Comparison of ENCODE assay signal across 28 cellular contexts in genomic region chr16:35735403-35736251, GRCh38.
"Had no signal": no experiment of that assay in that cellular context is flagged by ENCODE, and none has a peak within 500 bp of the region (broad histone marks: within the 10 kb centered on the region; RNA-seq: fewer than 3 reads in every experiment).

No MANE protein-coding gene starts in this region.

- H3K27me3 Mint-ChIP-seq: activated CD8-positive, alpha-beta memory T cell treated with anti-CD3 and anti-CD28 coated beads, Interleukin-2, amount 10 ng/mL, durations not matched to agents 7 days and 5 days; activated naive CD8-positive, alpha-beta T cell; brain had no signal

- H3K27ac Mint-ChIP-seq: activated CD8-positive, alpha-beta memory T cell treated with anti-CD3 and anti-CD28 coated beads, Interleukin-2, amount 10 ng/mL, durations not matched to agents 7 days and 5 days; activated CD8-positive, alpha-beta T cell treated with anti-CD3 and anti-CD28 coated beads, Interleukin-2, amount 10 ng/mL, durations not matched to agents 7 days and 5 days; activated naive CD8-positive, alpha-beta T cell; brain had no signal

- ATAC-seq: activated CD4-positive, CD25-positive, alpha-beta regulatory T cell treated with anti-CD3 and anti-CD28 coated beads, Interleukin-2, amount 50 U/mL, for 24 hours; activated CD8-positive, alpha-beta memory T cell treated with anti-CD3 and anti-CD28 coated beads, Interleukin-2, amount 10 ng/mL, durations not matched to agents 7 days and 5 days; activated CD8-positive, alpha-beta T cell treated with anti-CD3 and anti-CD28 coated beads, Interleukin-2, amount 10 ng/mL, durations not matched to agents 7 days and 5 days; activated T-cell treated with anti-CD3 and anti-CD28 coated beads, Interleukin-2, amount 50 U/mL, for 4 hours; Panc1; SK-N-SH treated with all-trans-retinoic acid at 6 μM for 48 hours had no signal

- H3K4me2 ChIP-seq: KMS-11 had no signal

- H3K36me3 Mint-ChIP-seq: activated CD8-positive, alpha-beta memory T cell treated with anti-CD3 and anti-CD28 coated beads, Interleukin-2, amount 10 ng/mL, durations not matched to agents 7 days and 5 days; activated naive CD8-positive, alpha-beta T cell; brain had no signal

- H3K27me3 ChIP-seq: SJSA1 had no signal

- H3K4me3 ChIP-seq: SJSA1 had no signal

- H3K4me1 ChIP-seq: SJSA1 had no signal

- H3K4me1 Mint-ChIP-seq: activated CD8-positive, alpha-beta memory T cell treated with anti-CD3 and anti-CD28 coated beads, Interleukin-2, amount 10 ng/mL, durations not matched to agents 7 days and 5 days; brain had no signal

- H3K4me3 Mint-ChIP-seq: activated CD8-positive, alpha-beta memory T cell treated with anti-CD3 and anti-CD28 coated beads, Interleukin-2, amount 10 ng/mL, durations not matched to agents 7 days and 5 days; activated CD8-positive, alpha-beta T cell treated with anti-CD3 and anti-CD28 coated beads, Interleukin-2, amount 10 ng/mL, durations not matched to agents 7 days and 5 days; activated naive CD8-positive, alpha-beta T cell; activated T-cell treated with anti-CD3 and anti-CD28 coated beads, Interleukin-2, amount 50 U/mL, for 4 hours; brain had no signal

- DNase-seq: activated CD4-positive, alpha-beta T cell treated with anti-CD3 and anti-CD28 coated beads for 4 hours; activated CD8-positive, alpha-beta memory T cell treated with anti-CD3 and anti-CD28 coated beads, Interleukin-2, amount 10 ng/mL, durations not matched to agents 7 days and 5 days; activated CD8-positive, alpha-beta T cell treated with anti-CD3 and anti-CD28 coated beads, Interleukin-2, amount 10 ng/mL, durations not matched to agents 7 days and 5 days; activated effector memory CD4-positive, alpha-beta T cell treated with anti-CD3 and anti-CD28 coated beads, Interleukin-2, amount 50 U/mL, for 16 hours; activated naive CD4-positive, alpha-beta T cell treated with Interleukin-2 at 50 U/mL for 16 hours; activated T-cell treated with anti-CD3 and anti-CD28 coated beads, Interleukin-2, amount 50 U/mL, for 4 hours; amygdala; NCI-H1092; NCI-H1417; NCI-H1694; NCI-H2029; NCI-H2107; NCI-H2171 treated with DMSO at 0.1 percent for 48 hours; NCI-H226; NCI-H526 treated with DMSO at 0.1 percent for 48 hours; NCI-H82; NK-92 treated with Interleukin-12 subunit alpha and Interleukin-12 subunit beta, amount 100 ng/mL, for 24 hours; OCI-M1; SHP77; SW 1271 had no signal

- H3K27ac ChIP-seq: KMS-11, RWPE1, SJSA1 had no signal

- H3K9me3 ChIP-seq: SJSA1 had no signal

- H3K36me3 ChIP-seq: SJSA1 had no signal
